Comparison of ENCODE assay signal across 12 cellular contexts in genomic region chr9:89473762-89474469, GRCh38. TPM values are rescaled to one million over a fixed set of nuclear protein-coding genes. Genes with fewer than 3 reads are reported as not detected.
DNase-seq lines count a peak whose midpoint lies in the region; ATAC-seq and TF ChIP-seq lines count a peak whose summit lies in the region.
"Had no signal": no experiment of that assay in that cellular context is flagged by ENCODE, and none has a peak within 500 bp of the region (broad histone marks: within the 10 kb centered on the region; RNA-seq: fewer than 3 reads in every experiment).

No MANE protein-coding gene starts in this region.

- H3K4me1 Mint-ChIP-seq in activated T-helper 1 cell treated with anti-CD3 and anti-CD28 coated beads, Interleukin-12 subunit alpha, Interleukin-12 subunit beta, Interleukin-2, Interleukin-4 antibody, amounts not matched to agents 30 ng/mL and 10 ng/mL and 1 ng/mL, durations not matched to agents 14 hours and 24 hours and 36 hours (ENCODE audit: low read depth), result peaks cover 95% of the 10 kb centered on the region
- H3K4me1 Mint-ChIP-seq in neural progenitor cell, result peaks cover 18% of the 10 kb centered on the region
- H3K4me1 Mint-ChIP-seq in Caco-2 (ENCODE audit: low read depth, unreplicated experiment), result no peaks in the 10 kb centered on the region

- H2BK15ac ChIP-seq in IMR-90 (ENCODE audit: low read depth, low read length), result peak overlapping the region; percentile 54; the same call in 1 of the 3 replicates

- BruUV-seq in IMR-90 (replicated peaks; lab: Mats Ljungman, UMichigan) (no TSS peak), Caco-2 (replicated peaks; lab: Mats Ljungman, UMichigan) (no TSS peak)

- H3K9me3 Mint-ChIP-seq in activated T-helper 1 cell treated with anti-CD3 and anti-CD28 coated beads, Interleukin-12 subunit alpha, Interleukin-12 subunit beta, Interleukin-2, Interleukin-4 antibody, amounts not matched to agents 30 ng/mL and 10 ng/mL and 1 ng/mL, durations not matched to agents 14 hours and 24 hours and 36 hours, result no peaks in the 10 kb centered on the region
- H3K9me3 Mint-ChIP-seq in neural progenitor cell, result no peaks in the 10 kb centered on the region
- no peaks in the 10 kb centered on the region for H3K9me3 Mint-ChIP-seq in Caco-2 (ENCODE audit: unreplicated experiment)

- TF ChIP-seq CTCF in IMR-90 (conservative IDR thresholded peaks at IDR 0.05; ENCODE audit: low read depth, low read length), result no peak
- TF ChIP-seq CTCF in neural progenitor cell (IDR thresholded peaks at IDR 0.05), result no peak
- no peak for TF ChIP-seq CTCF in Caco-2 (IDR thresholded peaks at IDR 0.05; ENCODE audit: insufficient read depth in 1 of 2, low read depth in 1 of 2, low read length in 1 of 2, severe bottlenecking in 1 of 2, unreplicated experiment in 1 of 2)
- no peak for TF ChIP-seq CTCF in GM20000 (IDR thresholded peaks at IDR 0.05; ENCODE audit: extremely low read depth, missing control alignments)

- H2AFZ ChIP-seq in IMR-90 (replicated peaks; ENCODE audit: low read length, poor library complexity) (peak overlapping the region; percentile 36), neural progenitor cell (replicated peaks) (no peak overlapping the region)

- H3F3A ChIP-seq in neural progenitor cell (ENCODE audit: low read depth), result peaks cover 7% of the 10 kb centered on the region

- TF ChIP-seq POLR2A in IMR-90 (IDR thresholded peaks at IDR 0.05; ENCODE audit: low read depth, low read length), result no peak

- no peak overlapping the region for H3K4me3 ChIP-seq in IMR-90 (ENCODE audit: insufficient read depth, low read depth, low read length)
- H3K4me3 ChIP-seq in neural progenitor cell, result no peak overlapping the region
- no peak overlapping the region for H3K4me3 ChIP-seq in Caco-2 (ENCODE audit: low read depth, low read length)
- H3K4me3 ChIP-seq: testis had no signal

- peaks cover 85% of the 10 kb centered on the region for H3K36me3 Mint-ChIP-seq in activated T-helper 1 cell treated with anti-CD3 and anti-CD28 coated beads, Interleukin-12 subunit alpha, Interleukin-12 subunit beta, Interleukin-2, Interleukin-4 antibody, amounts not matched to agents 30 ng/mL and 10 ng/mL and 1 ng/mL, durations not matched to agents 14 hours and 24 hours and 36 hours (ENCODE audit: low read depth)
- H3K36me3 Mint-ChIP-seq in neural progenitor cell, result peaks cover 6% of the 10 kb centered on the region
- H3K36me3 Mint-ChIP-seq in Caco-2 (ENCODE audit: insufficient read depth, unreplicated experiment), result no peaks in the 10 kb centered on the region

- peak; percentile 85 for ATAC-seq in IMR-90 (ENCODE audit: low read depth)

- H3K27ac Mint-ChIP-seq in activated T-helper 1 cell treated with anti-CD3 and anti-CD28 coated beads, Interleukin-12 subunit alpha, Interleukin-12 subunit beta, Interleukin-2, Interleukin-4 antibody, amounts not matched to agents 30 ng/mL and 10 ng/mL and 1 ng/mL, durations not matched to agents 14 hours and 24 hours and 36 hours, result peak overlapping the region; percentile 82
- no peak overlapping the region for H3K27ac Mint-ChIP-seq in neural progenitor cell
- no peak overlapping the region for H3K27ac Mint-ChIP-seq in Caco-2 (ENCODE audit: unreplicated experiment)
- H3K27ac Mint-ChIP-seq: dendritic cell treated with granulocyte-macrophage colony-stimulating factor and Interleukin-4, amounts not matched to agents 40 ng/mL and 50 ng/mL, for 4 days had no signal

- H3K79me1 ChIP-seq in IMR-90 (ENCODE audit: low read depth in 1 of 2, low read length in 2 of 2), result peaks cover 0 to 7% of the 10 kb centered on the region in 2 experiments; a peak in 2 of 4 replicates

- H4K91ac ChIP-seq in IMR-90 (ENCODE audit: insufficient read depth, low read depth, low read length), result peak overlapping the region; percentile 89

- 0 out of 2 replicates have a peak overlapping the region, but pooled peaks have one; percentile 19 for H2AK5ac ChIP-seq in IMR-90 (ENCODE audit: low read depth, low read length)

- intact Hi-C loops in IMR-90 (cut with micrococcal nuclease) (loop anchor here (2.0 kb wide), 1 partner anchor 25 kb away; the partner anchor contains the start of gene SEMA4D), Caco-2 (cut with micrococcal nuclease; ENCODE audit: unreplicated experiment) (no loop called here)
- intact Hi-C loops in activated T-helper 1 cell treated with anti-CD3 and anti-CD28 coated beads, Interleukin-12 subunit alpha, Interleukin-12 subunit beta, Interleukin-2, Interleukin-4 antibody, amounts not matched to agents 30 ng/mL and 10 ng/mL and 1 ng/mL, durations not matched to agents 14 hours and 24 hours and 36 hours (cut with micrococcal nuclease), result no loop called here

- peak overlapping the region; percentile 48 for H3K4me3 Mint-ChIP-seq in activated T-helper 1 cell treated with anti-CD3 and anti-CD28 coated beads, Interleukin-12 subunit alpha, Interleukin-12 subunit beta, Interleukin-2, Interleukin-4 antibody, amounts not matched to agents 30 ng/mL and 10 ng/mL and 1 ng/mL, durations not matched to agents 14 hours and 24 hours and 36 hours
- H3K4me3 Mint-ChIP-seq in neural progenitor cell (peak overlapping the region; percentile 11), Caco-2 (ENCODE audit: unreplicated experiment) (no peak overlapping the region)
- H3K4me3 Mint-ChIP-seq: dendritic cell treated with granulocyte-macrophage colony-stimulating factor and Interleukin-4, amounts not matched to agents 40 ng/mL and 50 ng/mL, for 4 days had no signal

- H3K14ac ChIP-seq in IMR-90 (replicated peaks; ENCODE audit: low read depth, low read length), result peak overlapping the region; percentile 44; the same call in 1 of the 2 replicates

- POLR2A ChIA-PET in IMR-90 (lab: Charles Lee; ENCODE audit: unreplicated experiment), result no interaction called here
- POLR2A ChIA-PET in Caco-2 (lab: Charles Lee), result no interaction called here

- H2BK120ac ChIP-seq in IMR-90 (ENCODE audit: low read depth, low read length), result peak overlapping the region; percentile 88

- H3K9ac ChIP-seq in IMR-90 (ENCODE audit: low read depth, low read length), result peak overlapping the region; percentile 19; the same call in 1 of the 2 replicates
- H3K9ac ChIP-seq in neural progenitor cell, result no peak overlapping the region

- H3K18ac ChIP-seq in IMR-90 (ENCODE audit: low read depth, low read length), result peak overlapping the region; percentile 78

- DNase-seq in DMS 273 (lab: John Stamatoyannopoulos, UW; ENCODE audit: unreplicated experiment) (peak; percentile 33), DMS 273 treated with DMSO at 0.1 percent for 48 hours (lab: John Stamatoyannopoulos, UW) (no peak), IMR-90 (peak; percentile 89), neural progenitor cell (ENCODE audit: low spot score) (no peak), Caco-2 (no peak), GM20000 (ENCODE audit: low spot score) (no peak)
- DNase-seq in activated T-helper 1 cell treated with anti-CD3 and anti-CD28 coated beads, Interleukin-12 subunit alpha, Interleukin-12 subunit beta, Interleukin-2, Interleukin-4 antibody, amounts not matched to agents 30 ng/mL and 10 ng/mL and 1 ng/mL, durations not matched to agents 14 hours and 24 hours and 36 hours (ENCODE audit: low spot score), result no peak
- DNase-seq in stimulated activated CD4-positive, alpha-beta T cell treated with anti-CD3 and anti-CD28 coated beads, Interleukin-15, amount 100 ng/mL, for 24 hours, result no peak
- DNase-seq: NCI-H526 treated with DMSO at 0.1 percent for 48 hours, testis had no signal

- peaks cover 16% of the 10 kb centered on the region for H3K9me1 ChIP-seq in IMR-90 (ENCODE audit: insufficient read depth, low read length)

- 46% methylated on average over 3 of the region's 7 CpGs; no CpG with 5 or more reads in 1 of the 2 experiments for WGBS in IMR-90 (ENCODE audit: extremely low coverage in 2 of 2, insufficient read length in 1 of 2), 2 experiments

- peak overlapping the region; percentile 71 for H3K56ac ChIP-seq in IMR-90 (ENCODE audit: extremely low read depth, insufficient read depth, low read length)

- H3K23ac ChIP-seq in IMR-90 (ENCODE audit: low read depth, low read length), result 0 out of 2 replicates have a peak overlapping the region, but pooled peaks have one; percentile 84

- in situ Hi-C loops in IMR-90 (cut with MboI; ENCODE audit: low sequenced_read_pairs), result no loop called here

- H3K79me2 ChIP-seq in neural progenitor cell (ENCODE audit: low read depth), result peaks cover 54% of the 10 kb centered on the region

- H3K36me3 ChIP-seq in IMR-90 (ENCODE audit: control insufficient read depth, insufficient read depth, low read length) (peaks cover 2% of the 10 kb centered on the region; the same call in 1 of the 2 replicates), neural progenitor cell (no peaks in the 10 kb centered on the region), Caco-2 (ENCODE audit: control insufficient read depth, insufficient read depth, low read length) (no peaks in the 10 kb centered on the region)

- H4K8ac ChIP-seq in IMR-90 (ENCODE audit: low read depth in 2 of 2, low read length in 2 of 2), result peak overlapping the region; percentile 71 to 90; a peak in 3 of 4 replicates

- H3K4me2 ChIP-seq in IMR-90 (ENCODE audit: low read depth, low read length) (peak overlapping the region; percentile 13; the same call in 1 of the 2 replicates), neural progenitor cell (no peak overlapping the region)

- H3K9me3 ChIP-seq in IMR-90 (ENCODE audit: control insufficient read depth, insufficient read depth, low read length) (no peaks in the 10 kb centered on the region), neural progenitor cell (ENCODE audit: low read depth) (no peaks in the 10 kb centered on the region), Caco-2 (no peaks in the 10 kb centered on the region)
- H3K9me3 ChIP-seq: testis had no signal

- H2BK5ac ChIP-seq in IMR-90 (ENCODE audit: low read depth, low read length, poor library complexity, severe bottlenecking), result peak overlapping the region; percentile 57

- H3K27me3 ChIP-seq in IMR-90 (ENCODE audit: control insufficient read depth, insufficient read depth, low read length) (no peaks in the 10 kb centered on the region), neural progenitor cell (no peaks in the 10 kb centered on the region), Caco-2 (replicated peaks; ENCODE audit: control insufficient read depth, insufficient read depth, low read length) (no peaks in the 10 kb centered on the region)
- H3K27me3 ChIP-seq: testis had no signal

- H3K4ac ChIP-seq in IMR-90 (ENCODE audit: low read depth, low read length), result peak overlapping the region; percentile 86

- no peak for TF ChIP-seq RAD21 in IMR-90 (IDR thresholded peaks at IDR 0.05; ENCODE audit: low read length)

- peak overlapping the region; percentile 92; the same call in 1 of the 2 replicates for H3K27ac ChIP-seq in IMR-90 (ENCODE audit: insufficient read depth, low read length)
- no peak overlapping the region for H3K27ac ChIP-seq in neural progenitor cell
- H3K27ac ChIP-seq: 22Rv1, testis had no signal

- H2BK20ac ChIP-seq in IMR-90 (ENCODE audit: low read depth, low read length), result peak overlapping the region; percentile 95

- H2AK9ac ChIP-seq in IMR-90 (replicated peaks; ENCODE audit: low read depth, low read length, poor library complexity), result peak overlapping the region; percentile 86

- no peaks in the 10 kb centered on the region for H4K20me1 ChIP-seq in IMR-90 (ENCODE audit: insufficient read depth, low read length)
- H4K20me1 ChIP-seq in neural progenitor cell (ENCODE audit: low read depth), result peaks cover 34% of the 10 kb centered on the region

- peak overlapping the region; percentile 84 for H4K5ac ChIP-seq in IMR-90 (ENCODE audit: low read depth, low read length)

- CTCF ChIA-PET in IMR-90 (lab: Yijun Ruan, JAX) (interaction anchor here (1.3 kb wide), 1 partner anchor 75 kb away, joined by 4 read pairs; no protein-coding TSS in a partner anchor), Caco-2 (lab: Charles Lee) (no interaction called here)

- dilution Hi-C loops in IMR-90 (cut with HindIII; ENCODE audit: low sequenced_read_pairs, unreplicated experiment), result no loop called here

- H3K27me3 Mint-ChIP-seq in activated T-helper 1 cell treated with anti-CD3 and anti-CD28 coated beads, Interleukin-12 subunit alpha, Interleukin-12 subunit beta, Interleukin-2, Interleukin-4 antibody, amounts not matched to agents 30 ng/mL and 10 ng/mL and 1 ng/mL, durations not matched to agents 14 hours and 24 hours and 36 hours (ENCODE audit: insufficient read depth), result no peaks in the 10 kb centered on the region
- H3K27me3 Mint-ChIP-seq in neural progenitor cell (ENCODE audit: insufficient read depth, low read depth), result peaks cover 4% of the 10 kb centered on the region
- H3K27me3 Mint-ChIP-seq in Caco-2 (ENCODE audit: insufficient read depth, unreplicated experiment), result no peaks in the 10 kb centered on the region
- H3K27me3 Mint-ChIP-seq: dendritic cell treated with granulocyte-macrophage colony-stimulating factor and Interleukin-4, amounts not matched to agents 40 ng/mL and 50 ng/mL, for 4 days had no signal

- peaks cover 30% of the 10 kb centered on the region for H3K4me1 ChIP-seq in IMR-90 (ENCODE audit: control insufficient read depth, insufficient read depth, low read length)
- H3K4me1 ChIP-seq in neural progenitor cell, result peaks cover 22% of the 10 kb centered on the region
- no peaks in the 10 kb centered on the region for H3K4me1 ChIP-seq in Caco-2

RNA-seq across cellular contexts. Expression of gene SEMA4D, which starts 24.0 kb away (rescaled TPM):
- 0.56 and 0.90 TPM in 2 replicates for total RNA-seq in IMR-90 (2012; rRNA removed)
- 1.1 and 1.5 TPM in 2 replicates for polyA plus RNA-seq in IMR-90 (2012; rRNA removed)
- 0.82 and 1.2 TPM in 2 replicates for polyA plus RNA-seq in IMR-90 (2012; cell fraction: cytosol; rRNA removed)
- 6.2 and 6.8 TPM in 2 replicates for polyA plus RNA-seq in IMR-90 (2012; cell fraction: nucleus; rRNA removed; ENCODE audit: low replicate concordance)
- 388 and 411 TPM in 2 replicates for total RNA-seq in activated T-helper 1 cell treated with anti-CD3 and anti-CD28 coated beads, Interleukin-12 subunit alpha, Interleukin-12 subunit beta, Interleukin-2, Interleukin-4 antibody, amounts not matched to agents 30 ng/mL and 10 ng/mL and 1 ng/mL, durations not matched to agents 14 hours and 24 hours and 36 hours
- total RNA-seq in neural progenitor cell (ENCODE audit: low replicate concordance), result 19.1 and 24.9 TPM in 2 replicates
- total RNA-seq in Caco-2 (2022), result 16.0 and 17.1 TPM in 2 replicates

Comparison
In these comparisons a context has a peak if more than half of its experiments do, and no peak if none do; other contexts are left out.
1. DNase-seq: peak in DMS 273 (single experiment) and IMR-90 (single experiment); none in DMS 273 treated with DMSO at 0.1 percent for 48 hours (single experiment), activated T-helper 1 cell treated with anti-CD3 and anti-CD28 coated beads, Interleukin-12 subunit alpha, Interleukin-12 subunit beta, Interleukin-2, Interleukin-4 antibody, amounts not matched to agents 30 ng/mL and 10 ng/mL and 1 ng/mL, durations not matched to agents 14 hours and 24 hours and 36 hours (single experiment), neural progenitor cell (single experiment), stimulated activated CD4-positive, alpha-beta T cell treated with anti-CD3 and anti-CD28 coated beads, Interleukin-15, amount 100 ng/mL, for 24 hours (single experiment), Caco-2 (0 of 2) and GM20000 (single experiment).
2. RNA of gene SEMA4D, which starts 24.0 kb away (total RNA-seq): 388 to 411 TPM in activated T-helper 1 cell treated with anti-CD3 and anti-CD28 coated beads, Interleukin-12 subunit alpha, Interleukin-12 subunit beta, Interleukin-2, Interleukin-4 antibody, amounts not matched to agents 30 ng/mL and 10 ng/mL and 1 ng/mL, durations not matched to agents 14 hours and 24 hours and 36 hours; 19.1 to 24.9 TPM in neural progenitor cell, 16.0 to 17.1 TPM in Caco-2 and 0.56 to 0.90 TPM in IMR-90; every median in the first group is over 10 times any median in the second.